Comparison of ENCODE assay signal across 17 cellular contexts in genomic region chr2:3553946-3554345, GRCh38. TPM values are rescaled to one million over a fixed set of nuclear protein-coding genes. Genes with fewer than 3 reads are reported as not detected.
A peak's percentile ranks its signal among the peaks of the same experiment; 100 is the strongest.
DNase-seq lines count a peak whose midpoint lies in the region; ATAC-seq and TF ChIP-seq lines count a peak whose summit lies in the region.
"Had no signal": no experiment of that assay in that cellular context is flagged by ENCODE, and none has a peak within 500 bp of the region (broad histone marks: within the 10 kb centered on the region; RNA-seq: fewer than 3 reads in every experiment).

No MANE protein-coding gene starts in this region.

- H3K4me3 Mint-ChIP-seq in MCF 10A (ENCODE audit: unreplicated experiment), result no peak overlapping the region
- H3K4me3 Mint-ChIP-seq: CD4-positive, alpha-beta memory T cell; HFFc6 had no signal

- H3K4me2 ChIP-seq in Loucy (ENCODE audit: low read depth, low read length, poor library complexity, severe bottlenecking), result no peak overlapping the region

- intact Hi-C loops in MCF 10A (cut with micrococcal nuclease) (no loop called here), breast epithelium (cut with DNase I; ENCODE audit: low total_unique reads) (no loop called here)

- POLR2A ChIA-PET in MCF 10A (lab: Yijun Ruan, JAX), result interaction anchor here (0.9 to 1.7 kb wide), 3 partner anchors 11 to 34 kb away, joined by 3 to 6 read pairs (median 5); partner anchors contain the start of gene ADI1

- no peaks in the 10 kb centered on the region for H3K9me3 ChIP-seq in breast epithelium
- H3K9me3 ChIP-seq in Loucy (ENCODE audit: insufficient read depth, low read depth, low read length), result no peaks in the 10 kb centered on the region
- H3K9me3 ChIP-seq: HAP-1 had no signal

- H3K79me2 ChIP-seq in Loucy (ENCODE audit: insufficient read depth, low read length), result peaks cover 54% of the 10 kb centered on the region

- ATAC-seq in GM18867 (IDR thresholded peaks at IDR 0.05; ENCODE audit: unreplicated experiment), result no peak

- H3K9me3 Mint-ChIP-seq in MCF 10A (ENCODE audit: unreplicated experiment), result no peaks in the 10 kb centered on the region
- H3K9me3 Mint-ChIP-seq: CD4-positive, alpha-beta memory T cell; HFFc6 had no signal

- H3K27ac Mint-ChIP-seq in MCF 10A (ENCODE audit: low read depth, unreplicated experiment), result peak overlapping the region; percentile 9
- H3K27ac Mint-ChIP-seq: HFFc6 had no signal

- peak overlapping the region; percentile 18 for H3K9ac ChIP-seq in Loucy (ENCODE audit: low read depth, low read length, poor library complexity, severe bottlenecking)

- H3K4me3 ChIP-seq in breast epithelium (no peak overlapping the region), Loucy (ENCODE audit: low read length, poor library complexity, severe bottlenecking) (no peak overlapping the region)
- H3K4me3 ChIP-seq: HAP-1 had no signal

- H3K4me1 ChIP-seq in breast epithelium (peaks cover 0 to 3% of the 10 kb centered on the region in 2 donors), Loucy (ENCODE audit: insufficient read depth, low read length, poor library complexity, severe bottlenecking) (peaks cover 18% of the 10 kb centered on the region)

- BruUV-seq in MCF 10A (replicated peaks; lab: Mats Ljungman, UMichigan), result no TSS peak

- H3K36me3 Mint-ChIP-seq in MCF 10A (ENCODE audit: insufficient read depth, unreplicated experiment), result peaks cover 74% of the 10 kb centered on the region

- H4K20me1 ChIP-seq in Loucy (ENCODE audit: insufficient read depth, low read length, poor library complexity, severe bottlenecking), result peaks cover 20% of the 10 kb centered on the region

- no peaks in the 10 kb centered on the region for H3K27me3 ChIP-seq in breast epithelium
- no peaks in the 10 kb centered on the region for H3K27me3 ChIP-seq in Loucy (ENCODE audit: insufficient read depth, low read length, poor library complexity, severe bottlenecking)

- H3K27me3 Mint-ChIP-seq in MCF 10A (ENCODE audit: insufficient read depth, unreplicated experiment), result no peaks in the 10 kb centered on the region
- H3K27me3 Mint-ChIP-seq: CD4-positive, alpha-beta memory T cell had no signal

- TF ChIP-seq CTCF in MCF 10A (IDR thresholded peaks at IDR 0.05; ENCODE audit: unreplicated experiment), result no peak
- no peak for TF ChIP-seq CTCF in breast epithelium (IDR thresholded peaks at IDR 0.05)
- no peak for TF ChIP-seq CTCF in Loucy (conservative IDR thresholded peaks at IDR 0.05; ENCODE audit: low read length)

- CTCF ChIA-PET in MCF 10A (lab: Yijun Ruan, JAX), result interaction anchor here (1.1 to 1.4 kb wide), 2 partner anchors 98 to 106 kb away, joined by 3 to 5 read pairs; no protein-coding TSS in a partner anchor

- no peaks in the 10 kb centered on the region for H3K9me2 ChIP-seq in Loucy (replicated peaks; ENCODE audit: low read depth, low read length)

- DNase-seq in MCF 10A (ENCODE audit: unreplicated experiment) (no peak), breast epithelium (ENCODE audit: low spot score in 2 of 2) (no peak), mesenteric fat pad (ENCODE audit: low spot score) (peak; percentile 53), substantia nigra (lab: John Stamatoyannopoulos, UW) (no peak)
- DNase-seq: C1 segment of cervical spinal cord; Calu3; CD4-positive, alpha-beta memory T cell; COR-L47; DMS53; DMS79 treated with DMSO at 0.1 percent for 48 hours; GF-D8; GOT3; HFFc6 had no signal

- no peak for TF ChIP-seq POLR2A in breast epithelium (IDR thresholded peaks at IDR 0.05)

- H2AFZ ChIP-seq in Loucy (ENCODE audit: low read length), result no peak overlapping the region

- H3K27ac ChIP-seq in breast epithelium (no peak overlapping the region), substantia nigra (ENCODE audit: low read depth, low read length, poor library complexity, severe bottlenecking) (no peak overlapping the region)

- no peaks in the 10 kb centered on the region for H3F3A ChIP-seq in Loucy (ENCODE audit: low read depth)

- H3K4me1 Mint-ChIP-seq in MCF 10A (ENCODE audit: insufficient read depth, unreplicated experiment), result no peaks in the 10 kb centered on the region

- H3K36me3 ChIP-seq in breast epithelium, result peaks cover 9% of the 10 kb centered on the region
- H3K36me3 ChIP-seq in Loucy (ENCODE audit: insufficient read depth, low read length), result peaks cover 48% of the 10 kb centered on the region; the same call in 1 of the 2 replicates

RNA-seq across cellular contexts. Expression of gene RNASEH1, which starts 4.2 kb away (rescaled TPM):
- total RNA-seq in MCF 10A (2022) (43.2 and 48.3 TPM in 2 replicates), breast epithelium (10 to 100 TPM; 17.3 to 22.1 (median 21.0) TPM), mesenteric fat pad (27.1 TPM)

RNA-seq across cellular contexts. Expression of gene RPS7, which starts 21.1 kb away (rescaled TPM):
- total RNA-seq in MCF 10A (2022) (1,765 and 1,834 TPM in 2 replicates), breast epithelium (1,000 to 10,000 TPM; 2,542 to 4,150 (median 3,724) TPM), mesenteric fat pad (1,225 TPM)

RNA-seq across cellular contexts. Expression of gene ADI1, which starts 34.6 kb away (rescaled TPM):
- total RNA-seq in MCF 10A (2022) (50.1 and 61.9 TPM in 2 replicates), breast epithelium (10 to 100 TPM; 47.2 to 81.3 (median 78.2) TPM), mesenteric fat pad (63.6 TPM)

RNA-seq across cellular contexts. Expression of gene COLEC11, which starts 41.0 kb away (rescaled TPM):
- total RNA-seq in MCF 10A (2022), result not detected in 2 replicates
- 1 to 10 TPM in 2 of 3 donors, under 1 TPM in 1; 0.33 to 1.9 (median 1.0) TPM for total RNA-seq in breast epithelium
- 5.5 TPM for total RNA-seq in mesenteric fat pad
- total RNA-seq: Calu3; CD4-positive, alpha-beta memory T cell; Daoy; HFFc6 had no signal
